ENCODE assay signal across 20 cellular contexts in the genomic region with DNA sequence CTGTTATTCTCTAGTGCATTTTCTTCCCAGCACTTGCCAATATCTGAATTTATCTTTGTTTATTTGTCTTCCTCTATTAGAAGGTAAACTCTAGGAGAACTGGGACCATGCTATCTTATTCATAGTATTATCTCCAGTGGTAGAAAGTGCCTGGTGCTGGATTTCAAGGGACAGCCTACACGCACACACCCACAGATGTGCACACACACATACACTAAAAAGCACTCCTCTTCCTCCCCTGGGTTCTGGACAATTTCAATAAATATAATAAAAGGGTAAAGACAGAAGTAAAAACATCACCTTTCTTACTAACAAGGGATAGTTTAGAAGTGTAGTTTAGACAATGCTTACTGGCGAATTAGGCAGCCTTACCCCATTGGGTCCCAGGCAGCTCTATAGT.
"Had no signal": no experiment of that assay in that cellular context is flagged by ENCODE, and none has a peak within 500 bp of the region (broad histone marks: within the 10 kb centered on the region; RNA-seq: fewer than 3 reads in every experiment).

No MANE protein-coding gene starts in this region.

- ATAC-seq: Panc1, SK-N-SH treated with all-trans-retinoic acid at 6 μM for 48 hours had no signal

- H3K36me3 ChIP-seq: SJCRH30 had no signal

- H3K4me1 ChIP-seq: SJCRH30 had no signal

- H3K4me3 ChIP-seq: SJCRH30 had no signal

- H3K27me3 ChIP-seq: SJCRH30 had no signal

- DNase-seq: Kasumi-1, MM.1S, NCI-H1092 treated with DMSO at 0.1 percent for 48 hours, NCI-H1436, NCI-H187, NCI-H2029, NCI-H2081 treated with DMSO at 0.1 percent for 48 hours, NCI-H2171, NCI-H226, NCI-H446, NCI-H510A, NCI-H524 treated with DMSO at 0.1 percent for 48 hours, NCI-H69, NCI-H774, SHP77 treated with DMSO at 0.1 percent for 48 hours, SJCRH30 had no signal

- H3K9me3 ChIP-seq: SJCRH30 had no signal

- H3K27ac ChIP-seq: KMS-11, RWPE1, SJCRH30 had no signal
